ENCODE assay signal across 8 cellular contexts in the genomic region with DNA sequence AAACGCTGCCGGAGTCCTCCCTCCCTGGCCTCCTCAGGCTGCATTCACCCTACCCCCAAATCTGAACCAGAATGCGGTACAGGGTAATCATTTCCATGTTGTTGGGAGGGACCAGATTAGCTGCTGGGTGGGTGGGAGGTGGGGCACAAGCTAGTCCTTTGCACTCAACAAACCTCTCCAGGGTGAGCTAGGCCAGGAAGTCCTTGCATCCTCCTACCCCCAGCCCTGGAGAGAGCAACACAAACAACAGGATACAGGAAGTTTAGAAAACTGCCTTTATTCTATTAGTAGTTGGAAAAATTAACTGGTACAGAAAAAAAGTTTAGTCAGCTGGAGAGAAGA. TPM values are rescaled to one million over a fixed set of nuclear protein-coding genes. Genes with fewer than 3 reads are reported as not detected.
DNase-seq lines count a peak whose midpoint lies in the region; ATAC-seq, FAIRE-seq and TF ChIP-seq lines count a peak whose summit lies in the region.

No MANE protein-coding gene starts in this region.

- H3K4me3 Mint-ChIP-seq in activated naive CD4-positive, alpha-beta T cell treated with anti-CD3 and anti-CD28 coated beads, Interleukin-2, amount 10 ng/mL, durations not matched to agents 7 days and 5 days: peak overlapping the region; percentile 97

- peaks cover 64% of the 10 kb centered on the region for H3K36me3 Mint-ChIP-seq in activated naive CD4-positive, alpha-beta T cell treated with anti-CD3 and anti-CD28 coated beads, Interleukin-2, amount 10 ng/mL, durations not matched to agents 7 days and 5 days

- CTCF ChIA-PET in activated naive CD4-positive, alpha-beta T cell treated with anti-CD3 and anti-CD28 coated beads, Interleukin-2, amount 10 ng/mL, durations not matched to agents 7 days and 5 days (lab: Charles Lee): interaction anchor here (1.5 to 4.1 kb wide), 3 partner anchors 14 to 91 kb away, joined by 3 to 27 read pairs (median 5); a partner anchor contains a TSS
- CTCF ChIA-PET in RWPE1 (lab: Yijun Ruan, JAX): no interaction called here

- no peak for FAIRE-seq in H54 (lab: Jason Lieb, UNC)

- no peak for TF ChIP-seq CTCF in RWPE1 (conservative IDR thresholded peaks at IDR 0.05; ENCODE audit: low read depth)
- TF ChIP-seq CTCF in psoas muscle (IDR thresholded peaks at IDR 0.05): no peak

- peak overlapping the region; percentile 70 to 73 for H3K4me3 ChIP-seq in esophagus (ENCODE audit: low read depth in 1 of 2, low read length in 2 of 2)
- peak overlapping the region; percentile 76 for H3K4me3 ChIP-seq in psoas muscle

- peak overlapping the region; percentile 99 for H3K27ac ChIP-seq in RWPE1
- H3K27ac ChIP-seq in esophagus (ENCODE audit: low read depth in 2 of 2, low read length in 1 of 2): peak overlapping the region; percentile 87 to 93
- peak overlapping the region; percentile 90 for H3K27ac ChIP-seq in psoas muscle

- H3K4me1 ChIP-seq in esophagus (ENCODE audit: control insufficient read depth in 2 of 2, insufficient read depth in 2 of 2, low read length in 1 of 2) (peaks cover 6 to 11% of the 10 kb centered on the region in 2 donors), psoas muscle (peaks cover 14% of the 10 kb centered on the region)

- DNase-seq in activated naive CD4-positive, alpha-beta T cell treated with anti-CD3 and anti-CD28 coated beads, Interleukin-2, amount 10 ng/mL, durations not matched to agents 7 days and 5 days: no peak
- no peak for DNase-seq in activated naive CD4-positive, alpha-beta T cell treated with Interleukin-2 at 50 U/mL for 16 hours
- DNase-seq in RWPE1 (ENCODE audit: low spot score) (no peak), psoas muscle (no peak), H54 (ENCODE audit: insufficient read length, low spot score) (no peak), NCI-H446 (lab: John Stamatoyannopoulos, UW) (no peak)

- H3K9me3 Mint-ChIP-seq in activated naive CD4-positive, alpha-beta T cell treated with anti-CD3 and anti-CD28 coated beads, Interleukin-2, amount 10 ng/mL, durations not matched to agents 7 days and 5 days: no peaks in the 10 kb centered on the region

- peaks cover 45% of the 10 kb centered on the region for H3K4me1 Mint-ChIP-seq in activated naive CD4-positive, alpha-beta T cell treated with anti-CD3 and anti-CD28 coated beads, Interleukin-2, amount 10 ng/mL, durations not matched to agents 7 days and 5 days

- H3K27me3 Mint-ChIP-seq in activated naive CD4-positive, alpha-beta T cell treated with anti-CD3 and anti-CD28 coated beads, Interleukin-2, amount 10 ng/mL, durations not matched to agents 7 days and 5 days: no peaks in the 10 kb centered on the region

- peak in 1 of 4 donors; percentile 1 for ATAC-seq in psoas muscle
- ATAC-seq in GM19328 (IDR thresholded peaks at IDR 0.05; ENCODE audit: unreplicated experiment): no peak

- intact Hi-C loops in psoas muscle (cut with DNase I): loop anchor here in 1 of 2 donors (2.0 kb wide), 2 partner anchors 16 to 52 kb away; a partner anchor contains a TSS

- H3K9me3 ChIP-seq in esophagus (ENCODE audit: control insufficient read depth in 2 of 2, insufficient read depth in 1 of 2, low read depth in 1 of 2, low read length in 1 of 2) (no peaks in the 10 kb centered on the region), psoas muscle (no peaks in the 10 kb centered on the region)

- H3K36me3 ChIP-seq in esophagus (ENCODE audit: control insufficient read depth in 2 of 2, insufficient read depth in 2 of 2, low read length in 1 of 2) (peaks cover 13 to 26% of the 10 kb centered on the region in 2 donors), psoas muscle (ENCODE audit: insufficient read depth in 1 of 2, low read depth in 1 of 2) (peaks cover 12 to 65% of the 10 kb centered on the region in 2 donors)

- POLR2A ChIA-PET in RWPE1 (lab: Yijun Ruan, JAX; ENCODE audit: low non-redundant PET): interaction anchor here (0.5 to 0.6 kb wide), 2 partner anchors 43 to 71 kb away, joined by 3 to 6 read pairs; no protein-coding TSS in a partner anchor

- WGBS in esophagus, 2 donors: 12 to 17% methylated on average over 3 of the region's 3 CpGs
- 27 to 35% (median 34%) methylated on average over 3 of the region's 3 CpGs for whole genome bisulfite sequencing in psoas muscle, 3 donors

- no peaks in the 10 kb centered on the region for H3K27me3 ChIP-seq in esophagus (ENCODE audit: control insufficient read depth in 1 of 2, insufficient read depth in 2 of 2, low read length in 2 of 2)
- H3K27me3 ChIP-seq in psoas muscle (ENCODE audit: insufficient read depth in 3 of 3, low read length in 2 of 3): no peaks in the 10 kb centered on the region

- H3K27ac Mint-ChIP-seq in activated naive CD4-positive, alpha-beta T cell treated with anti-CD3 and anti-CD28 coated beads, Interleukin-2, amount 10 ng/mL, durations not matched to agents 7 days and 5 days: peak overlapping the region; percentile 91

- no peak; the same call in 1 of the 2 replicates for TF ChIP-seq POLR2A in H54 (IDR thresholded peaks at IDR 0.05; ENCODE audit: low read depth, low read length)

RNA-seq across cellular contexts. Expression of a gene that starts 0.7 kb away (rescaled TPM):
- polyA plus RNA-seq in esophagus (100 to 1,000 TPM; 245 to 383 TPM), psoas muscle (100 to 1,000 TPM; 164 to 251 (median 189) TPM)
- 100 to 1,000 TPM; 100 to 129 (median 116) TPM for total RNA-seq in psoas muscle

RNA-seq across cellular contexts. Expression of a gene that starts 19.0 kb away (rescaled TPM):
- polyA plus RNA-seq in esophagus (10 to 100 TPM; 24.7 to 28.5 TPM), psoas muscle (10 to 100 TPM; 16.3 to 21.2 (median 17.0) TPM)
- total RNA-seq in psoas muscle: 10 to 100 TPM; 26.7 to 35.2 (median 31.1) TPM

RNA-seq across cellular contexts. Expression of a gene that starts 52.9 kb away (rescaled TPM):
- 100 to 1,000 TPM; 162 to 244 TPM for polyA plus RNA-seq in esophagus
- total RNA-seq in psoas muscle: 100 to 1,000 TPM; 251 to 334 (median 271) TPM
- 100 to 1,000 TPM; 179 to 341 (median 287) TPM for polyA plus RNA-seq in psoas muscle

RNA-seq across cellular contexts. Expression of a gene that starts 53.4 kb away (rescaled TPM):
- polyA plus RNA-seq in esophagus (10 to 100 TPM; 11.3 to 14.5 TPM), psoas muscle (10 to 100 TPM; 13.8 to 46.1 (median 18.1) TPM)
- 10 to 100 TPM; 11.4 to 23.4 (median 16.7) TPM for total RNA-seq in psoas muscle
